ENCODE assay signal across 20 cellular contexts in the genomic region with DNA sequence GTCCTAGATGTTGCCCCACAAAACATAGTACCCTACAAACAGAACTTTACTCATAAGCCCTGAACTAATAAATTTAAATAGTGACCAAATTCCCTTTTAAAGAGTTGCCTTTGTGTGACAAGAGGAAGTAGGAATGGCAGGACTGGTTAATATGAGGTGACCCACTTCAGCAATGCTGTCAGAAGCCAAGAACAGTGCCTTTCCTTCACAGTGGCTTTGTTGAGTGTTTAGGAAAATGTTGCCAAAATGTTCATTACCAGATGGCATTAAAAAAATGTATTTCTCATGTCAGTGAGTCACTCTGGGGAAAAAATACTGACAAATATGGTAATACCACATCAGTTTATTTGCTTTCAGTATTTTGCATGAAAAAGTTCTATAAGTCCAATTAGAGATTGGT.
"Had no signal": no experiment of that assay in that cellular context is flagged by ENCODE, and none has a peak within 500 bp of the region (broad histone marks: within the 10 kb centered on the region; RNA-seq: fewer than 3 reads in every experiment).

No MANE protein-coding gene starts in this region.

- H3K27ac Mint-ChIP-seq: activated CD4-positive, alpha-beta memory T cell treated with anti-CD3 and anti-CD28 coated beads for 36 hours; activated CD4-positive, alpha-beta T cell treated with anti-CD3 and anti-CD28 coated beads, Interleukin-2, amount 10 ng/mL, durations not matched to agents 7 days and 5 days; activated naive CD4-positive, alpha-beta T cell treated with anti-CD3 and anti-CD28 coated beads for 36 hours; activated naive CD8-positive, alpha-beta T cell treated with anti-CD3 and anti-CD28 coated beads for 36 hours; T-helper 1 cell treated with Interleukin-12 subunit alpha and Interleukin-12 subunit beta and Interleukin-4 antibody, amounts not matched to agents 30 μg/mL and 1 μg/mL, for 36 hours had no signal

- H3K4me3 ChIP-seq: cardiac muscle cell, Peyer's patch, SJCRH30 had no signal

- H3K27ac ChIP-seq: brain microvascular endothelial cell, cardiac muscle cell, Peyer's patch, RWPE1, SJCRH30 had no signal

- H3K4me3 Mint-ChIP-seq: activated CD4-positive, alpha-beta memory T cell treated with anti-CD3 and anti-CD28 coated beads for 36 hours; activated CD4-positive, alpha-beta T cell treated with anti-CD3 and anti-CD28 coated beads, Interleukin-2, amount 10 ng/mL, durations not matched to agents 7 days and 5 days; activated naive CD4-positive, alpha-beta T cell treated with anti-CD3 and anti-CD28 coated beads for 36 hours; activated naive CD8-positive, alpha-beta T cell treated with anti-CD3 and anti-CD28 coated beads for 36 hours; activated T-cell treated with anti-CD3 and anti-CD28 coated beads, Interleukin-2, amount 50 U/mL, for 4 hours; T-helper 1 cell treated with Interleukin-12 subunit alpha and Interleukin-12 subunit beta and Interleukin-4 antibody, amounts not matched to agents 30 μg/mL and 1 μg/mL, for 36 hours had no signal

- H3K27me3 ChIP-seq: brain microvascular endothelial cell, cardiac muscle cell, Peyer's patch, SJCRH30 had no signal

- H3K9me3 Mint-ChIP-seq: activated CD4-positive, alpha-beta memory T cell treated with anti-CD3 and anti-CD28 coated beads for 36 hours; activated CD4-positive, alpha-beta T cell treated with anti-CD3 and anti-CD28 coated beads, Interleukin-2, amount 10 ng/mL, durations not matched to agents 7 days and 5 days; activated naive CD4-positive, alpha-beta T cell treated with anti-CD3 and anti-CD28 coated beads for 36 hours; activated naive CD8-positive, alpha-beta T cell treated with anti-CD3 and anti-CD28 coated beads for 36 hours; activated T-cell treated with anti-CD3 and anti-CD28 coated beads, Interleukin-2, amount 50 U/mL, for 4 hours; T-helper 1 cell treated with Interleukin-12 subunit alpha and Interleukin-12 subunit beta and Interleukin-4 antibody, amounts not matched to agents 30 μg/mL and 1 μg/mL, for 36 hours had no signal

- H3K4me1 ChIP-seq: Peyer's patch had no signal

- H3K36me3 ChIP-seq: brain microvascular endothelial cell, cardiac muscle cell, Peyer's patch, SJCRH30 had no signal

- ATAC-seq: activated T-cell treated with anti-CD3 and anti-CD28 coated beads, Interleukin-2, amount 50 U/mL, for 4 hours had no signal

- DNase-seq: activated CD4-positive, alpha-beta memory T cell treated with anti-CD3 and anti-CD28 coated beads for 36 hours; activated CD4-positive, alpha-beta T cell treated with anti-CD3 and anti-CD28 coated beads for 1 hour; activated CD4-positive, alpha-beta T cell treated with anti-CD3 and anti-CD28 coated beads, Interleukin-2, amount 10 ng/mL, durations not matched to agents 7 days and 5 days; activated CD8-positive, alpha-beta memory T cell treated with anti-CD3 and anti-CD28 coated beads for 24 hours; activated gamma-delta T cell; activated naive CD4-positive, alpha-beta T cell treated with anti-CD3 and anti-CD28 coated beads for 36 hours; activated naive CD8-positive, alpha-beta T cell treated with anti-CD3 and anti-CD28 coated beads for 36 hours; activated T-cell treated with anti-CD3 and anti-CD28 coated beads, Interleukin-2, amount 50 U/mL, for 4 hours; brain microvascular endothelial cell; KBM-7; NCI-H1105 treated with DMSO at 0.1 percent for 48 hours; NCI-H1436 treated with DMSO at 0.1 percent for 48 hours; NCI-H1930; NCI-H345; Peyer's patch; Right ventricle myocardium superior; SJCRH30 had no signal

- H3K4me1 Mint-ChIP-seq: activated CD4-positive, alpha-beta T cell treated with anti-CD3 and anti-CD28 coated beads, Interleukin-2, amount 10 ng/mL, durations not matched to agents 7 days and 5 days; activated naive CD8-positive, alpha-beta T cell treated with anti-CD3 and anti-CD28 coated beads for 36 hours had no signal

- H3K36me3 Mint-ChIP-seq: activated CD4-positive, alpha-beta memory T cell treated with anti-CD3 and anti-CD28 coated beads for 36 hours; activated naive CD8-positive, alpha-beta T cell treated with anti-CD3 and anti-CD28 coated beads for 36 hours had no signal
